2 cellular contexts compared by ENCODE assay signal in genomic region chr1:227244339-227245118, GRCh38.
TF ChIP-seq lines count a peak whose summit lies in the region.

No MANE protein-coding gene starts in this region.

TF ChIP-seq in HEK293, 187 proteins besides CTCF, POLR2A, EP300 and RAD21:
- peak; percentile 72 for TF ChIP-seq ZIC2 (tag by site-specific recombination; IDR thresholded peaks at IDR 0.05)
- TF ChIP-seq ZNF501 (tag by site-specific recombination; IDR thresholded peaks at IDR 0.05), result no peak
- no peak for TF ChIP-seq FEZF1 (tag by site-specific recombination; IDR thresholded peaks at IDR 0.05)

TF ChIP-seq in K562, 482 proteins besides CTCF, POLR2A, EP300 and RAD21:
- peak; percentile 57; the same call in 1 of the 2 replicates for TF ChIP-seq ZNF740 (CRISPR knock-in tag; IDR thresholded peaks at IDR 0.05)
- peak in 1 of 2 experiments; percentile 74; a peak in 2 of 4 replicates for TF ChIP-seq ZNF740 (tag; IDR thresholded peaks at IDR 0.05)
- no peak for TF ChIP-seq UBTF (IDR thresholded peaks at IDR 0.05; ENCODE audit: borderline replicate concordance in 1 of 2, low read depth in 2 of 2, low read length in 2 of 2)
- TF ChIP-seq YY1 (IDR thresholded peaks at IDR 0.05; ENCODE audit: borderline replicate concordance in 1 of 3, control insufficient read depth in 1 of 3, extremely low read depth in 1 of 3, insufficient read depth in 3 of 3, insufficient read length in 1 of 3, insufficient replicate concordance in 2 of 3, low read depth in 1 of 3, low read length in 2 of 3), result peak in 1 of 3 experiments; percentile 40
- no peak for TF ChIP-seq ZC3H8 (IDR thresholded peaks at IDR 0.05)
- no peak for TF ChIP-seq SNIP1 (IDR thresholded peaks at IDR 0.05; ENCODE audit: low read depth)
- TF ChIP-seq ZNF75A (CRISPR knock-in tag; IDR thresholded peaks at IDR 0.05), result no peak
- TF ChIP-seq ZNF445 (CRISPR knock-in tag; IDR thresholded peaks at IDR 0.05; ENCODE audit: low read depth), result no peak
- no peak for TF ChIP-seq MCM7 (IDR thresholded peaks at IDR 0.05)
- no peak for TF ChIP-seq ZNF592 (IDR thresholded peaks at IDR 0.05)
- TF ChIP-seq U2AF2 (optimal IDR thresholded peaks at IDR 0.05; ENCODE audit: low read depth, low read length), result no peak
- no peak for TF ChIP-seq PHF8 (IDR thresholded peaks at IDR 0.05; ENCODE audit: borderline replicate concordance, low read length)
- TF ChIP-seq NR2F6 (CRISPR knock-in tag; IDR thresholded peaks at IDR 0.05), result no peak
- TF ChIP-seq ZNF224 (CRISPR knock-in tag; IDR thresholded peaks at IDR 0.05), result no peak
- TF ChIP-seq EHMT2 (IDR thresholded peaks at IDR 0.05), result 0 out of 2 replicates have a peak, but pooled peaks have one; percentile 14
